1 cellular context compared by ENCODE assay signal in the genomic region with DNA sequence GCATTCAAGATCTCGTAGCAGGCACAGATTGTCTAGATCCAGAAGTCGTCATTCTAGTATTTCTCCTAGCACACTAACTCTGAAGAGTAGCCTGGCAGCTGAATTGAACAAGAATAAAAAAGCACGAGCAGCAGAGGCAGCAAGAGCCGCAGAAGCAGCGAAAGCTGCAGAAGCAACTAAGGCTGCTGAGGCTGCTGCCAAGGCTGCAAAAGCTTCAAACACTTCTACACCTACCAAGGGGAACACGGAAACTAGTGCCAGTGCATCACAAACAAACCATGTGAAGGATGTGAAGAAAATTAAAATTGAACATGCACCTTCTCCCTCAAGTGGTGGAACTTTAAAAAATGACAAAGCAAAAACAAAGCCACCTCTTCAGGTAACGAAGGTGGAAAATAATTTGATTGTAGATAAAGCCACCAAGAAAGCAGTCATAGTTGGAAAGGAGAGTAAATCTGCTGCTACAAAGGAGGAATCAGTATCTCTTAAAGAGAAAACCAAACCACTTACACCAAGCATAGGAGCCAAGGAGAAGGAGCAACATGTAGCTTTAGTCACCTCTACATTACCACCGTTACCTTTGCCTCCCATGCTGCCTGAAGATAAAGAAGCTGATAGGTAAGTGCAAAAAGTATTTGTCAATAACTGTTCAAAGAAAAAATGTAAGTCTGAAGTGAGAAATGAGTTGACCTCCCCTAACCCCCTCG.
TF ChIP-seq lines count a peak whose summit lies in the region.

No MANE protein-coding gene starts in this region.

TF ChIP-seq in GM23338, 12 proteins besides CTCF, POLR2A, EP300 and RAD21 (continued from another document):
- TF ChIP-seq, protein P1, sequence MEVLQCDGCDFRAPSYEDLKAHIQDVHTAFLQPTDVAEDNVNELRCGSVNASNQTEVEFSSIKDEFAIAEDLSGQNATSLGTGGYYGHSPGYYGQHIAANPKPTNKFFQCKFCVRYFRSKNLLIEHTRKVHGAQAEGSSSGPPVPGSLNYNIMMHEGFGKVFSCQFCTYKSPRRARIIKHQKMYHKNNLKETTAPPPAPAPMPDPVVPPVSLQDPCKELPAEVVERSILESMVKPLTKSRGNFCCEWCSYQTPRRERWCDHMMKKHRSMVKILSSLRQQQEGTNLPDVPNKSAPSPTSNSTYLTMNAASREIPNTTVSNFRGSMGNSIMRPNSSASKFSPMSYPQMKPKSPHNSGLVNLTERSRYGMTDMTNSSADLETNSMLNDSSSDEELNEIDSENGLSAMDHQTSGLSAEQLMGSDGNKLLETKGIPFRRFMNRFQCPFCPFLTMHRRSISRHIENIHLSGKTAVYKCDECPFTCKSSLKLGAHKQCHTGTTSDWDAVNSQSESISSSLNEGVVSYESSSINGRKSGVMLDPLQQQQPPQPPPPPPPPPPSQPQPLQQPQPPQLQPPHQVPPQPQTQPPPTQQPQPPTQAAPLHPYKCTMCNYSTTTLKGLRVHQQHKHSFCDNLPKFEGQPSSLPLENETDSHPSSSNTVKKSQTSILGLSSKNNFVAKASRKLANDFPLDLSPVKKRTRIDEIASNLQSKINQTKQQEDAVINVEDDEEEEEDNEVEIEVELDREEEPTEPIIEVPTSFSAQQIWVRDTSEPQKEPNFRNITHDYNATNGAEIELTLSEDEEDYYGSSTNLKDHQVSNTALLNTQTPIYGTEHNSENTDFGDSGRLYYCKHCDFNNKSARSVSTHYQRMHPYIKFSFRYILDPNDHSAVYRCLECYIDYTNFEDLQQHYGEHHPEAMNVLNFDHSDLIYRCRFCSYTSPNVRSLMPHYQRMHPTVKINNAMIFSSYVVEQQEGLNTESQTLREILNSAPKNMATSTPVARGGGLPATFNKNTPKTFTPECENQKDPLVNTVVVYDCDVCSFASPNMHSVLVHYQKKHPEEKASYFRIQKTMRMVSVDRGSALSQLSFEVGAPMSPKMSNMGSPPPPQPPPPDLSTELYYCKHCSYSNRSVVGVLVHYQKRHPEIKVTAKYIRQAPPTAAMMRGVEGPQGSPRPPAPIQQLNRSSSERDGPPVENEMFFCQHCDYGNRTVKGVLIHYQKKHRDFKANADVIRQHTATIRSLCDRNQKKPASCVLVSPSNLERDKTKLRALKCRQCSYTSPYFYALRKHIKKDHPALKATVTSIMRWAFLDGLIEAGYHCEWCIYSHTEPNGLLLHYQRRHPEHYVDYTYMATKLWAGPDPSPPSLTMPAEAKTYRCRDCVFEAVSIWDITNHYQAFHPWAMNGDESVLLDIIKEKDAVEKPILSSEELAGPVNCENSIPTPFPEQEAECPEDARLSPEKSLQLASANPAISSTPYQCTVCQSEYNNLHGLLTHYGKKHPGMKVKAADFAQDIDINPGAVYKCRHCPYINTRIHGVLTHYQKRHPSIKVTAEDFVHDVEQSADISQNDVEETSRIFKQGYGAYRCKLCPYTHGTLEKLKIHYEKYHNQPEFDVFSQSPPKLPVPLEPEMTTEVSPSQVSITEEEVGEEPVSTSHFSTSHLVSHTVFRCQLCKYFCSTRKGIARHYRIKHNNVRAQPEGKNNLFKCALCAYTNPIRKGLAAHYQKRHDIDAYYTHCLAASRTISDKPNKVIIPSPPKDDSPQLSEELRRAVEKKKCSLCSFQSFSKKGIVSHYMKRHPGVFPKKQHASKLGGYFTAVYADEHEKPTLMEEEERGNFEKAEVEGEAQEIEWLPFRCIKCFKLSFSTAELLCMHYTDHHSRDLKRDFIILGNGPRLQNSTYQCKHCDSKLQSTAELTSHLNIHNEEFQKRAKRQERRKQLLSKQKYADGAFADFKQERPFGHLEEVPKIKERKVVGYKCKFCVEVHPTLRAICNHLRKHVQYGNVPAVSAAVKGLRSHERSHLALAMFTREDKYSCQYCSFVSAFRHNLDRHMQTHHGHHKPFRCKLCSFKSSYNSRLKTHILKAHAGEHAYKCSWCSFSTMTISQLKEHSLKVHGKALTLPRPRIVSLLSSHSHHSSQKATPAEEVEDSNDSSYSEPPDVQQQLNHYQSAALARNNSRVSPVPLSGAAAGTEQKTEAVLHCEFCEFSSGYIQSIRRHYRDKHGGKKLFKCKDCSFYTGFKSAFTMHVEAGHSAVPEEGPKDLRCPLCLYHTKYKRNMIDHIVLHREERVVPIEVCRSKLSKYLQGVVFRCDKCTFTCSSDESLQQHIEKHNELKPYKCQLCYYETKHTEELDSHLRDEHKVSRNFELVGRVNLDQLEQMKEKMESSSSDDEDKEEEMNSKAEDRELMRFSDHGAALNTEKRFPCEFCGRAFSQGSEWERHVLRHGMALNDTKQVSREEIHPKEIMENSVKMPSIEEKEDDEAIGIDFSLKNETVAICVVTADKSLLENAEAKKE (CRISPR knock-in tag; IDR thresholded peaks at IDR 0.05) = no peak
- TF ChIP-seq, protein P2, sequence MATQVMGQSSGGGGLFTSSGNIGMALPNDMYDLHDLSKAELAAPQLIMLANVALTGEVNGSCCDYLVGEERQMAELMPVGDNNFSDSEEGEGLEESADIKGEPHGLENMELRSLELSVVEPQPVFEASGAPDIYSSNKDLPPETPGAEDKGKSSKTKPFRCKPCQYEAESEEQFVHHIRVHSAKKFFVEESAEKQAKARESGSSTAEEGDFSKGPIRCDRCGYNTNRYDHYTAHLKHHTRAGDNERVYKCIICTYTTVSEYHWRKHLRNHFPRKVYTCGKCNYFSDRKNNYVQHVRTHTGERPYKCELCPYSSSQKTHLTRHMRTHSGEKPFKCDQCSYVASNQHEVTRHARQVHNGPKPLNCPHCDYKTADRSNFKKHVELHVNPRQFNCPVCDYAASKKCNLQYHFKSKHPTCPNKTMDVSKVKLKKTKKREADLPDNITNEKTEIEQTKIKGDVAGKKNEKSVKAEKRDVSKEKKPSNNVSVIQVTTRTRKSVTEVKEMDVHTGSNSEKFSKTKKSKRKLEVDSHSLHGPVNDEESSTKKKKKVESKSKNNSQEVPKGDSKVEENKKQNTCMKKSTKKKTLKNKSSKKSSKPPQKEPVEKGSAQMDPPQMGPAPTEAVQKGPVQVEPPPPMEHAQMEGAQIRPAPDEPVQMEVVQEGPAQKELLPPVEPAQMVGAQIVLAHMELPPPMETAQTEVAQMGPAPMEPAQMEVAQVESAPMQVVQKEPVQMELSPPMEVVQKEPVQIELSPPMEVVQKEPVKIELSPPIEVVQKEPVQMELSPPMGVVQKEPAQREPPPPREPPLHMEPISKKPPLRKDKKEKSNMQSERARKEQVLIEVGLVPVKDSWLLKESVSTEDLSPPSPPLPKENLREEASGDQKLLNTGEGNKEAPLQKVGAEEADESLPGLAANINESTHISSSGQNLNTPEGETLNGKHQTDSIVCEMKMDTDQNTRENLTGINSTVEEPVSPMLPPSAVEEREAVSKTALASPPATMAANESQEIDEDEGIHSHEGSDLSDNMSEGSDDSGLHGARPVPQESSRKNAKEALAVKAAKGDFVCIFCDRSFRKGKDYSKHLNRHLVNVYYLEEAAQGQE (IDR thresholded peaks at IDR 0.05; ENCODE audit: unreplicated experiment) = no peak
- TF ChIP-seq, protein P3, sequence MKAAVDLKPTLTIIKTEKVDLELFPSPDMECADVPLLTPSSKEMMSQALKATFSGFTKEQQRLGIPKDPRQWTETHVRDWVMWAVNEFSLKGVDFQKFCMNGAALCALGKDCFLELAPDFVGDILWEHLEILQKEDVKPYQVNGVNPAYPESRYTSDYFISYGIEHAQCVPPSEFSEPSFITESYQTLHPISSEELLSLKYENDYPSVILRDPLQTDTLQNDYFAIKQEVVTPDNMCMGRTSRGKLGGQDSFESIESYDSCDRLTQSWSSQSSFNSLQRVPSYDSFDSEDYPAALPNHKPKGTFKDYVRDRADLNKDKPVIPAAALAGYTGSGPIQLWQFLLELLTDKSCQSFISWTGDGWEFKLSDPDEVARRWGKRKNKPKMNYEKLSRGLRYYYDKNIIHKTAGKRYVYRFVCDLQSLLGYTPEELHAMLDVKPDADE (IDR thresholded peaks at IDR 0.05) = no peak
TF ChIP-seq in GM23338: peak in this region for 0.
